13 cellular contexts compared by ENCODE assay signal in the genomic region with DNA sequence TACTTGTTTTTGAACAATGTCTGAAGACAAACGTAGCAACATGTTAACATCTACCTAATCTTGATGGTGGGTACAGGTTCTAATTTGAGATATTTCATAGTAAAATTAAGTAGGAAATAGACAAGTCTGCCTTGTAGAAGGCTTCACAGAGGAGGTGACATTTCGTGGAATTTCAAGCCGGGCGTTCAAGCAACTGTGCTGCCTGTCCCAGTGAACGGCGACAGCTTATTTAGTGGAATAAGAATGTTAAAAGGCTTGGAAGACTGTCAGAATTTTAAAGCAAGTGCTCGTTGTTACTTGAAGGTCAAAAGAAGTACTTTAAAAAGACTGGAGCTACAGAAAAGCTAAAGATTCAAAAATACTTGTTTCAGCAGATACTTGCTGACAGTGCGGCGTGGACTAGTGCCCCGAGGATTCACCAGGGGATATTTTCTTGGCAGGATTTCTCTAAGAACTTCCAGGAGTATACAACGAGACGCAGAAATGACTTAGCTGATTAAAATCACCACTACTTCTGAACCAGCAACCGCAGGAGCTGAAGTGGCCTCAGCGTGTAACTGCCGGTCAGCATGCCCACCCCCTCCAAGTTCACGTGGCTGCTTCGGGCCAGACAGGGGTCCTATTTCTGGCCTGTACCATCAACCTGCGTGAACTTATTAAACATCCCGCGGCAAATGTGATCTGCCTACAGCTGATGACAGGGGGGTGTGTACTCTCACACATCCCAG. TPM values are rescaled to one million over a fixed set of nuclear protein-coding genes. Genes with fewer than 3 reads are reported as not detected.
DNase-seq lines count a peak whose midpoint lies in the region; ATAC-seq and TF ChIP-seq lines count a peak whose summit lies in the region.
"Had no signal": no experiment of that assay in that cellular context is flagged by ENCODE, and none has a peak within 500 bp of the region (broad histone marks: within the 10 kb centered on the region; RNA-seq: fewer than 3 reads in every experiment).

No MANE protein-coding gene starts in this region.

- intact Hi-C loops in body of pancreas (cut with DNase I) (no loop called here), left ventricle myocardium superior (cut with micrococcal nuclease) (no loop called here), sciatic nerve (cut with DNase I) (no loop called here)

- 53 to 54% methylated on average over 20 of the region's 20 CpGs for WGBS in body of pancreas, 2 donors

- no peak for TF ChIP-seq CTCF in body of pancreas (IDR thresholded peaks at IDR 0.05)

- ATAC-seq in body of pancreas = no peak
- ATAC-seq in left ventricle myocardium superior = peak; percentile 31
- peak; percentile 82 for ATAC-seq in sciatic nerve
- no peak for ATAC-seq in GM18868 (IDR thresholded peaks at IDR 0.05; ENCODE audit: unreplicated experiment)
- ATAC-seq in HG03565 (IDR thresholded peaks at IDR 0.05; ENCODE audit: unreplicated experiment) = no peak
- ATAC-seq: Panc1 had no signal

- H3K4me3 Mint-ChIP-seq in CD8-positive, alpha-beta memory T cell = no peak overlapping the region
- H3K4me3 Mint-ChIP-seq: IgD-negative memory B cell had no signal

- H3K4me1 Mint-ChIP-seq in CD8-positive, alpha-beta memory T cell = no peaks in the 10 kb centered on the region

- CTCF ChIA-PET in CD8-positive, alpha-beta memory T cell (lab: Charles Lee) = no interaction called here

- H3K27ac ChIP-seq in body of pancreas = peak overlapping the region; percentile 50 to 96 (median 94)
- H3K27ac ChIP-seq in CD8-positive, alpha-beta memory T cell (ENCODE audit: low read depth, low read length) = no peak overlapping the region

- DNase-seq in AG20443 (ENCODE audit: low spot score) = peak; percentile 69
- peak in 2 of 4 donors; percentile 7 to 17 for DNase-seq in body of pancreas
- no peak for DNase-seq in left ventricle myocardium superior
- no peak for DNase-seq in sciatic nerve (ENCODE audit: low spot score)
- no peak for DNase-seq in CD8-positive, alpha-beta memory T cell
- no peak for DNase-seq in NOMO-1 treated with dmso at 0.1 percent for 144 hours (lab: John Stamatoyannopoulos, UW; ENCODE audit: unreplicated experiment)
- DNase-seq: NCI-H2171 had no signal

- no peaks in the 10 kb centered on the region for H3K9me3 Mint-ChIP-seq in CD8-positive, alpha-beta memory T cell

- H3K36me3 ChIP-seq in body of pancreas (replicated peaks in 1 of 2; ENCODE audit: insufficient read depth in 1 of 2, low read depth in 2 of 2) = no peaks in the 10 kb centered on the region
- no peaks in the 10 kb centered on the region for H3K36me3 ChIP-seq in CD8-positive, alpha-beta memory T cell (ENCODE audit: insufficient read depth, low read length)

- no peak overlapping the region for H3K27ac Mint-ChIP-seq in CD8-positive, alpha-beta memory T cell

- H3K27me3 Mint-ChIP-seq in CD8-positive, alpha-beta memory T cell = peaks cover 2 to 8% of the 10 kb centered on the region in 2 donors

- no peaks in the 10 kb centered on the region for H3K9me3 ChIP-seq in body of pancreas
- H3K9me3 ChIP-seq in CD8-positive, alpha-beta memory T cell (ENCODE audit: low read length) = no peaks in the 10 kb centered on the region

- H3K27me3 ChIP-seq in body of pancreas = no peaks in the 10 kb centered on the region
- H3K27me3 ChIP-seq in CD8-positive, alpha-beta memory T cell (ENCODE audit: insufficient read depth, low read length, poor library complexity, severe bottlenecking) = no peaks in the 10 kb centered on the region

- POLR2A ChIA-PET in CD8-positive, alpha-beta memory T cell (lab: Charles Lee) = no interaction called here

- no peaks in the 10 kb centered on the region for H3K36me3 Mint-ChIP-seq in CD8-positive, alpha-beta memory T cell

- peaks cover 73% of the 10 kb centered on the region for H3K4me1 ChIP-seq in body of pancreas
- H3K4me1 ChIP-seq in CD8-positive, alpha-beta memory T cell (ENCODE audit: insufficient read depth, low read length) = no peaks in the 10 kb centered on the region

- no peak for TF ChIP-seq POLR2A in body of pancreas (IDR thresholded peaks at IDR 0.05)

- H3K4me3 ChIP-seq in body of pancreas = no peak overlapping the region
- H3K4me3 ChIP-seq in CD8-positive, alpha-beta memory T cell (ENCODE audit: low read length) = no peak overlapping the region
- H3K4me3 ChIP-seq: lung, skin epidermis had no signal

RNA-seq across cellular contexts. Expression of gene CTBP2, which starts 46.5 kb away (rescaled TPM):
- total RNA-seq in body of pancreas (10 to 100 TPM; 32.0 to 49.0 TPM), left ventricle myocardium superior (29.3 TPM), sciatic nerve (46.9 TPM)
- 1 to 10 TPM; 1.4 to 1.8 TPM for total RNA-seq in CD8-positive, alpha-beta memory T cell
- 2.8 TPM for polyA plus RNA-seq in CD8-positive, alpha-beta memory T cell

Comparison
In these comparisons a context has a peak if more than half of its experiments do, and no peak if none do; other contexts are left out.
1. ATAC-seq: peak in left ventricle myocardium superior (single experiment) and sciatic nerve (single experiment); none in body of pancreas (single experiment), GM18868 (single experiment) and HG03565 (single experiment).
2. RNA of gene CTBP2, which starts 46.5 kb away (total RNA-seq): 32.0 to 49.0 TPM in body of pancreas, 46.9 TPM in sciatic nerve (single experiment) and 29.3 TPM in left ventricle myocardium superior (single experiment); 1.4 to 1.8 TPM in CD8-positive, alpha-beta memory T cell; every median in the first group is over 10 times any median in the second.